Comparison of ENCODE assay signal across 1 cellular context in the genomic region with DNA sequence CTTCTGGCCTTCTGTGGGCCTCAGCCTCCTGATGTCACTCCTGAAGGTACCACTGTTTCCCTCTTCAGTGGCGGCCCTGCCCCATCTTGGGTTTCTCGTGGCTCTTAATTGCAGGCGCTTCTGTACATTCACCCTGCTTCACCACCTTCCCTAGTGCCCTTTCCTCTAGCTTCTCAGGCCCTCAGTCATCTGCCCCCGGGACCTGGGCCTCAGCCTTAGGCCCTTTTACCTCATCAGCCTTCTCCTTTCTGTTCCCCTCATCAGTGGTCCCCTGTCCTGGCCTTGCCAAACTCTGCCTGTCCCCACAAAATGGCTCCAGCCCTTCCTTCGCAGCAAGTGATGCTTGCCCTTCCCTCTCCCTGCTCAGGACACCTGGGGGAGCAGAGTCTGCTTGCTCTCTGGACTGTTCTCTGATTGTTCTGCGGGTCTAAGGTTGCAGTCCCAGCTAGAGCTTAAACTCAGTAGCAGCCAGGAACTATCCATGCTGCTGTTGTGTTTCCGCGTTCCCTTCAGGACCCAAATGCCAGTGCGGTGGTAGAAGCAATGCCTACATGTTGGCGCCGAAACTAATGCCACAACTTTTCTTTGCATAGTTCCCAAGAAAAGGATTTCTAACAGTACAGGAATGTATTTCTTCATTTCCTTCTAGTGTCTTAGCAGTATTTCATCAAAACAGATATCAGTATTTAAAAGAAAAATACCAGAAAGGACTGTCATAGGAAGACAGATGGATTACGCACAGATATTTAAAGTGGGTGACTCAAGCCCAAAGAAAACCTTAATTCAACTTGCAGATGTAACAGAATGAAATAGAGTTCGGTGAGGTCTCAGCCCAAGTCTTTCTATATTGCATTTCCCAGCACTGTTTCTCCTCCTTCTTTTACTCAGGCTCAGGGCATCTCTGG.
TF ChIP-seq lines count a peak whose summit lies in the region.

No MANE protein-coding gene starts in this region.

TF ChIP-seq in endothelial cell of umbilical vein, 7 proteins besides CTCF, POLR2A, EP300 and RAD21 (continued from another document):
- TF ChIP-seq, protein P1, sequence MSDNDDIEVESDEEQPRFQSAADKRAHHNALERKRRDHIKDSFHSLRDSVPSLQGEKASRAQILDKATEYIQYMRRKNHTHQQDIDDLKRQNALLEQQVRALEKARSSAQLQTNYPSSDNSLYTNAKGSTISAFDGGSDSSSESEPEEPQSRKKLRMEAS (IDR thresholded peaks at IDR 0.05; ENCODE audit: insufficient read depth, insufficient read length) = no peak
- no peak for TF ChIP-seq FOS (IDR thresholded peaks at IDR 0.05; ENCODE audit: borderline replicate concordance, insufficient read depth, low read length)
- no peak for TF ChIP-seq GATA2 (IDR thresholded peaks at IDR 0.05; ENCODE audit: insufficient read depth, insufficient read length, low read depth, low read length)
- no peak for TF ChIP-seq MYC (IDR thresholded peaks at IDR 0.05; ENCODE audit: low read depth, low read length)
- no peak for TF ChIP-seq JUN (IDR thresholded peaks at IDR 0.05; ENCODE audit: borderline replicate concordance, insufficient read depth, insufficient read length, low read depth)
- TF ChIP-seq EZH2 (IDR thresholded peaks at IDR 0.05; ENCODE audit: borderline replicate concordance, low read depth, low read length, severe bottlenecking) = no peak
